1 cellular context compared by ENCODE assay signal in genomic region chr7:7640221-7641128, GRCh38.
TF ChIP-seq lines count a peak whose summit lies in the region.

TSS of gene UMAD1 (plus strand) at chr7:7640752. CDS start at chr7:7673372, 32,620 bp downstream.

TF ChIP-seq in K562, 482 proteins besides CTCF, POLR2A, EP300 and RAD21 (continued from another document and continues in another):
- TF ChIP-seq AFF4 (CRISPR knock-in tag; IDR thresholded peaks at IDR 0.05), result peak; percentile 69; the same call in 1 of the 2 replicates
- peak; percentile 59 for TF ChIP-seq HCFC1 (IDR thresholded peaks at IDR 0.05; ENCODE audit: low read depth, low read length)
- peak; percentile 46; the same call in 1 of the 2 replicates for TF ChIP-seq MYC (IDR thresholded peaks at IDR 0.05; ENCODE audit: low read depth, low read length)
- peak; percentile 63; the same call in 1 of the 2 replicates for TF ChIP-seq MYC (CRISPR knock-in tag; IDR thresholded peaks at IDR 0.05; ENCODE audit: borderline replicate concordance, low read depth)
- 0 out of 2 replicates have a peak, but pooled peaks have one; percentile 44 for TF ChIP-seq DMBX1 (CRISPR knock-in tag; IDR thresholded peaks at IDR 0.05; ENCODE audit: borderline replicate concordance)
- TF ChIP-seq ARID1B (IDR thresholded peaks at IDR 0.05), result peak; percentile 69
- TF ChIP-seq MEIS2 (IDR thresholded peaks at IDR 0.05; ENCODE audit: partially characterized antibody), result peak; percentile 47
- TF ChIP-seq ZNF583 (CRISPR knock-in tag; IDR thresholded peaks at IDR 0.05), result no peak
- TF ChIP-seq NR1H2 (CRISPR knock-in tag; IDR thresholded peaks at IDR 0.05), result peak; percentile 73; the same call in 1 of the 2 replicates
- 0 out of 2 replicates have a peak, but pooled peaks have one; percentile 65 for TF ChIP-seq ZBTB9 (CRISPR knock-in tag; IDR thresholded peaks at IDR 0.05)
- no peak for TF ChIP-seq ESRRB (CRISPR knock-in tag; IDR thresholded peaks at IDR 0.05; ENCODE audit: borderline replicate concordance)
- peak; percentile 80; the same call in 1 of the 2 replicates for TF ChIP-seq ZBTB17 (CRISPR knock-in tag; IDR thresholded peaks at IDR 0.05)
- TF ChIP-seq SMAD1 (IDR thresholded peaks at IDR 0.05; ENCODE audit: low read depth, low read length, partially characterized antibody), result peak; percentile 65
- no peak for TF ChIP-seq PTRF (tag; IDR thresholded peaks at IDR 0.05)
- no peak for TF ChIP-seq ZNF232 (CRISPR knock-in tag; IDR thresholded peaks at IDR 0.05)
- 0 out of 2 replicates have a peak, but pooled peaks have one; percentile 42 for TF ChIP-seq NR4A1 (CRISPR knock-in tag; IDR thresholded peaks at IDR 0.05)
- TF ChIP-seq NR4A1 (tag; IDR thresholded peaks at IDR 0.05), result no peak
- TF ChIP-seq ZNF76 (CRISPR knock-in tag; IDR thresholded peaks at IDR 0.05; ENCODE audit: borderline replicate concordance), result peak; percentile 56; the same call in 1 of the 2 replicates
- TF ChIP-seq ZNF134 (CRISPR knock-in tag; conservative IDR thresholded peaks at IDR 0.05), result peak; percentile 65; the same call in 1 of the 2 replicates
- no peak for TF ChIP-seq ARID3A (IDR thresholded peaks at IDR 0.05; ENCODE audit: borderline replicate concordance, low read depth, low read length)
- TF ChIP-seq ZNF586 (CRISPR knock-in tag; conservative IDR thresholded peaks at IDR 0.05), result no peak
- peak; percentile 1; the same call in 1 of the 2 replicates for TF ChIP-seq CEBPG (CRISPR knock-in tag; IDR thresholded peaks at IDR 0.05)
- TF ChIP-seq CEBPG (tag; conservative IDR thresholded peaks at IDR 0.05 in 1 of 2, IDR thresholded peaks at IDR 0.05 in 1 of 2), result no peak
- TF ChIP-seq ZNF551 (CRISPR knock-in tag; IDR thresholded peaks at IDR 0.05), result no peak
- peak; percentile 23; the same call in 1 of the 2 replicates for TF ChIP-seq BRD4 (IDR thresholded peaks at IDR 0.05)
- peak; percentile 96 for TF ChIP-seq ZBTB40 (IDR thresholded peaks at IDR 0.05)
- no peak for TF ChIP-seq ZBTB40 (CRISPR knock-in tag; IDR thresholded peaks at IDR 0.05)
- TF ChIP-seq PKNOX1 (IDR thresholded peaks at IDR 0.05), result peak; percentile 77
- no peak for TF ChIP-seq STAT6 (CRISPR knock-in tag; IDR thresholded peaks at IDR 0.05)
- TF ChIP-seq DACH1 (IDR thresholded peaks at IDR 0.05; ENCODE audit: partially characterized antibody), result peak; percentile 96
- TF ChIP-seq HMBOX1 (IDR thresholded peaks at IDR 0.05), result no peak
- peak; percentile 84 for TF ChIP-seq ASH1L (IDR thresholded peaks at IDR 0.05; ENCODE audit: borderline replicate concordance, low read depth, partially characterized antibody)
- TF ChIP-seq RBFOX2 (IDR thresholded peaks at IDR 0.05; ENCODE audit: low read depth, low read length), result peak; percentile 97
- TF ChIP-seq CXXC5 (CRISPR knock-in tag; IDR thresholded peaks at IDR 0.05), result peak; percentile 96
- peak; percentile 96 for TF ChIP-seq E2F4 (CRISPR knock-in tag; IDR thresholded peaks at IDR 0.05; ENCODE audit: low read depth)
- TF ChIP-seq GABPA (tag; conservative IDR thresholded peaks at IDR 0.05; ENCODE audit: low read depth), result peak; percentile 95
